Comparison of ENCODE assay signal across 16 cellular contexts in genomic region chr10:45160266-45160665, GRCh38.
DNase-seq lines count a peak whose midpoint lies in the region; FAIRE-seq and TF ChIP-seq lines count a peak whose summit lies in the region.
"Had no signal": no experiment of that assay in that cellular context is flagged by ENCODE, and none has a peak within 500 bp of the region (broad histone marks: within the 10 kb centered on the region; RNA-seq: fewer than 3 reads in every experiment).

No MANE protein-coding gene starts in this region.

- H3K4me3 ChIP-seq in astrocyte (ENCODE audit: insufficient read depth, low read depth, low read length) (no peak overlapping the region), skeletal muscle satellite cell (ENCODE audit: low read length) (no peak overlapping the region), esophagus squamous epithelium (no peak overlapping the region)
- H3K4me3 ChIP-seq: adrenal gland; BLaER1 treated with 17β-estradiol and CSF1 and Interleukin-3, amounts not matched to agents 10 nM and 100 nM; thyroid gland had no signal

- H3K9me3 Mint-ChIP-seq in astrocyte (ENCODE audit: unreplicated experiment), result no peaks in the 10 kb centered on the region

- 16 to 28% methylated on average over 1 of the region's 1 CpG for WGBS in esophagus squamous epithelium, 2 donors

- intact Hi-C loops in esophagus squamous epithelium (cut with DNase I), result no loop called here

- H3K27me3 ChIP-seq in astrocyte (ENCODE audit: insufficient read depth, low read length) (no peaks in the 10 kb centered on the region), skeletal muscle satellite cell (ENCODE audit: control insufficient read depth, insufficient read depth, low read length) (no peaks in the 10 kb centered on the region), esophagus squamous epithelium (no peaks in the 10 kb centered on the region)
- H3K27me3 ChIP-seq: adrenal gland; BLaER1 treated with 17β-estradiol and CSF1 and Interleukin-3, amounts not matched to agents 10 nM and 100 nM; thyroid gland had no signal

- H3K36me3 Mint-ChIP-seq in astrocyte (ENCODE audit: low read depth, unreplicated experiment), result no peaks in the 10 kb centered on the region

- H3K27ac Mint-ChIP-seq in astrocyte (ENCODE audit: unreplicated experiment), result no peak overlapping the region

- no peaks in the 10 kb centered on the region for H3K36me3 ChIP-seq in astrocyte (ENCODE audit: insufficient read depth, low read length)
- no peaks in the 10 kb centered on the region for H3K36me3 ChIP-seq in skeletal muscle satellite cell (ENCODE audit: insufficient read depth, low read length)
- no peaks in the 10 kb centered on the region for H3K36me3 ChIP-seq in esophagus squamous epithelium
- H3K36me3 ChIP-seq: adrenal gland; BLaER1 treated with 17β-estradiol and CSF1 and Interleukin-3, amounts not matched to agents 10 nM and 100 nM; thyroid gland; WERI-Rb-1 had no signal

- H3K4me3 Mint-ChIP-seq in astrocyte (ENCODE audit: unreplicated experiment), result no peak overlapping the region

- no peaks in the 10 kb centered on the region for H3K9me3 ChIP-seq in astrocyte (ENCODE audit: insufficient read depth, low read depth, low read length)
- H3K9me3 ChIP-seq in skeletal muscle satellite cell (replicated peaks; ENCODE audit: low read length), result no peaks in the 10 kb centered on the region
- H3K9me3 ChIP-seq in esophagus squamous epithelium, result no peaks in the 10 kb centered on the region
- H3K9me3 ChIP-seq: adrenal gland; BLaER1 treated with 17β-estradiol and CSF1 and Interleukin-3, amounts not matched to agents 10 nM and 100 nM; thyroid gland had no signal

- no peaks in the 10 kb centered on the region for H4K20me1 ChIP-seq in astrocyte (ENCODE audit: insufficient read depth, low read length)
- H4K20me1 ChIP-seq: BLaER1 treated with 17β-estradiol and CSF1 and Interleukin-3, amounts not matched to agents 10 nM and 100 nM had no signal

- H3K27ac ChIP-seq in astrocyte (ENCODE audit: low read depth, low read length) (no peak overlapping the region), esophagus squamous epithelium (no peak overlapping the region)
- H3K27ac ChIP-seq: adrenal gland, thyroid gland, WERI-Rb-1 had no signal

- peak; percentile 20 for FAIRE-seq in astrocyte (lab: Jason Lieb, UNC)

- TF ChIP-seq POLR2A in esophagus squamous epithelium (IDR thresholded peaks at IDR 0.05), result no peak

- H3K4me1 Mint-ChIP-seq in astrocyte (ENCODE audit: low read depth, unreplicated experiment), result no peaks in the 10 kb centered on the region

- H3K79me2 ChIP-seq in astrocyte (ENCODE audit: insufficient read depth, low read length), result no peaks in the 10 kb centered on the region

- H3K4me2 ChIP-seq in astrocyte (ENCODE audit: low read length) (no peak overlapping the region), skeletal muscle satellite cell (ENCODE audit: low read length) (peak overlapping the region; percentile 37)

- DNase-seq in HS-5 (ENCODE audit: low read depth), result peak; percentile 73
- peak; percentile 4 for DNase-seq in astrocyte (ENCODE audit: low read depth)
- DNase-seq in fibroblast of peridontal ligament (ENCODE audit: extremely low read depth), result peak; percentile 5
- DNase-seq in esophagus squamous epithelium (lab: John Stamatoyannopoulos, UW), result no peak
- no peak for DNase-seq in activated gamma-delta T cell (lab: John Stamatoyannopoulos, UW)
- DNase-seq in nucleus accumbens (lab: John Stamatoyannopoulos, UW), result no peak
- DNase-seq: adrenal gland, DMS153, left ventricle myocardium superior, NCI-H1105 treated with DMSO at 0.1 percent for 48 hours, NCI-H2171, NCI-H774, thyroid gland, WERI-Rb-1 had no signal

- no peaks in the 10 kb centered on the region for H3K27me3 Mint-ChIP-seq in astrocyte (ENCODE audit: low read depth, unreplicated experiment)

- H3K4me1 ChIP-seq in astrocyte (ENCODE audit: insufficient read depth, low read length) (no peaks in the 10 kb centered on the region), skeletal muscle satellite cell (ENCODE audit: control insufficient read depth, insufficient read depth, low read length) (peaks cover 13% of the 10 kb centered on the region), esophagus squamous epithelium (no peaks in the 10 kb centered on the region)
- H3K4me1 ChIP-seq: adrenal gland had no signal

- TF ChIP-seq CTCF in astrocyte (IDR thresholded peaks at IDR 0.05; ENCODE audit: insufficient read depth, low read depth, low read length), result no peak
- no peak for TF ChIP-seq CTCF in esophagus squamous epithelium (IDR thresholded peaks at IDR 0.05)

- no peak overlapping the region for H2AFZ ChIP-seq in astrocyte (ENCODE audit: low read depth, low read length)

- no peak overlapping the region for H3K9ac ChIP-seq in astrocyte (ENCODE audit: low read length)
- no peak overlapping the region for H3K9ac ChIP-seq in skeletal muscle satellite cell (ENCODE audit: low read depth, low read length)
- H3K9ac ChIP-seq: BLaER1 treated with 17β-estradiol and CSF1 and Interleukin-3, amounts not matched to agents 10 nM and 100 nM had no signal

Comparison
In these comparisons a context has a peak if more than half of its experiments do, and no peak if none do; other contexts are left out.
1. DNase-seq: peak in HS-5 (single experiment), astrocyte (single experiment) and fibroblast of peridontal ligament (single experiment); none in esophagus squamous epithelium (single experiment), activated gamma-delta T cell (single experiment) and nucleus accumbens (0 of 56).